In genomic region chr12:125140239-125140917, GRCh38 we compare ENCODE assay signal across 15 cellular contexts. TPM values are rescaled to one million over a fixed set of nuclear protein-coding genes. Genes with fewer than 3 reads are reported as not detected.
DNase-seq lines count a peak whose midpoint lies in the region; TF ChIP-seq lines count a peak whose summit lies in the region.
"Had no signal": no experiment of that assay in that cellular context is flagged by ENCODE, and none has a peak within 500 bp of the region (broad histone marks: within the 10 kb centered on the region; RNA-seq: fewer than 3 reads in every experiment).

No MANE protein-coding gene starts in this region.

- POLR2A ChIA-PET in RWPE1 (lab: Yijun Ruan, JAX; ENCODE audit: low non-redundant PET) = interaction anchor here (0.5 kb wide), 1 partner anchor 86 kb away, joined by 3 read pairs; no protein-coding TSS in a partner anchor

- CTCF ChIA-PET in RWPE1 (lab: Yijun Ruan, JAX) = interaction anchor here (0.7 to 1.1 kb wide), 2 partner anchors 199 to 1378 kb away, joined by 3 to 5 read pairs; partner anchors contain the start of gene DNAH10

- H3K27ac ChIP-seq in RWPE1 = peak overlapping the region; percentile 83
- peak overlapping the region; percentile 16 for H3K27ac ChIP-seq in subcutaneous abdominal adipose tissue (ENCODE audit: low read depth, low read length)
- no peak overlapping the region for H3K27ac ChIP-seq in esophagus squamous epithelium
- H3K27ac ChIP-seq: ascending aorta, right atrium auricular region had no signal

- TF ChIP-seq POLR2A in esophagus squamous epithelium (IDR thresholded peaks at IDR 0.05) = no peak

- DNase-seq in NCI-H748 (lab: John Stamatoyannopoulos, UW; ENCODE audit: unreplicated experiment) (peak; percentile 23), NCI-H748 treated with DMSO at 0.1 percent for 48 hours (lab: John Stamatoyannopoulos, UW) (no peak), RWPE1 (ENCODE audit: low spot score) (no peak), fibroblast of mammary gland (ENCODE audit: low read depth) (peak; percentile 59), ecto neural progenitor cell (ENCODE audit: low spot score) (no peak), esophagus squamous epithelium (lab: John Stamatoyannopoulos, UW) (no peak), BE2C (no peak)
- DNase-seq: activated CD8-positive, alpha-beta memory T cell treated with anti-CD3 and anti-CD28 coated beads, Interleukin-2, amount 10 ng/mL, durations not matched to agents 7 days and 5 days; activated effector memory CD4-positive, alpha-beta T cell treated with anti-CD3 and anti-CD28 coated beads, Interleukin-2, amount 50 U/mL, for 16 hours; CD8-positive, alpha-beta memory T cell; head of caudate nucleus had no signal

- no peak overlapping the region for H3K4me3 ChIP-seq in fibroblast of mammary gland (ENCODE audit: control insufficient read depth, low read depth, low read length)
- H3K4me3 ChIP-seq in subcutaneous abdominal adipose tissue (ENCODE audit: low read depth in 1 of 5, low read length in 5 of 5) = no peak overlapping the region
- H3K4me3 ChIP-seq in esophagus squamous epithelium = no peak overlapping the region
- H3K4me3 ChIP-seq in BE2C (ENCODE audit: low read depth, low read length) = no peak overlapping the region
- H3K4me3 ChIP-seq: ascending aorta, right atrium auricular region had no signal

- intact Hi-C loops in esophagus squamous epithelium (cut with DNase I) = no loop called here

- H3K36me3 ChIP-seq in subcutaneous abdominal adipose tissue (ENCODE audit: control insufficient read depth in 5 of 5, insufficient read depth in 5 of 5, low read length in 5 of 5) (peaks cover 0 to 35% (median 11%) of the 10 kb centered on the region in 5 donors), esophagus squamous epithelium (peaks cover 0 to 43% (median 0%) of the 10 kb centered on the region in 3 donors), BE2C (no peaks in the 10 kb centered on the region; the same call in 1 of the 2 replicates)
- H3K36me3 ChIP-seq: right atrium auricular region had no signal

- H3K4me1 ChIP-seq in subcutaneous abdominal adipose tissue (ENCODE audit: control insufficient read depth in 5 of 5, insufficient read depth in 5 of 5, low read length in 5 of 5) (peaks cover 2 to 14% (median 9%) of the 10 kb centered on the region in 5 donors), esophagus squamous epithelium (no peaks in the 10 kb centered on the region), BE2C (no peaks in the 10 kb centered on the region)
- H3K4me1 ChIP-seq: ascending aorta had no signal

- 64 to 68% methylated on average over 10 to 12 of the region's 21 CpGs for WGBS in esophagus squamous epithelium, 2 donors

- TF ChIP-seq CTCF in RWPE1 (conservative IDR thresholded peaks at IDR 0.05; ENCODE audit: low read depth) (no peak), fibroblast of mammary gland (conservative IDR thresholded peaks at IDR 0.05; ENCODE audit: control insufficient read depth, insufficient read depth, low read depth, low read length) (no peak), esophagus squamous epithelium (IDR thresholded peaks at IDR 0.05) (no peak), BE2C (IDR thresholded peaks at IDR 0.05; ENCODE audit: low read depth, low read length) (no peak)

- H3K27me3 ChIP-seq in subcutaneous abdominal adipose tissue (ENCODE audit: control insufficient read depth in 5 of 5, insufficient read depth in 4 of 5, low read length in 5 of 5) = no peaks in the 10 kb centered on the region
- H3K27me3 ChIP-seq in esophagus squamous epithelium = no peaks in the 10 kb centered on the region
- no peaks in the 10 kb centered on the region for H3K27me3 ChIP-seq in BE2C
- H3K27me3 ChIP-seq: ascending aorta, right atrium auricular region had no signal

- no peak overlapping the region for H3K9ac ChIP-seq in subcutaneous abdominal adipose tissue (ENCODE audit: low read length in 5 of 5)

- H3K9me3 ChIP-seq in subcutaneous abdominal adipose tissue (ENCODE audit: control insufficient read depth in 5 of 5, low read length in 5 of 5) (no peaks in the 10 kb centered on the region), esophagus squamous epithelium (no peaks in the 10 kb centered on the region), BE2C (no peaks in the 10 kb centered on the region)
- H3K9me3 ChIP-seq: ascending aorta, right atrium auricular region had no signal

RNA-seq across cellular contexts. Expression of gene TMEM132B, which starts 45.8 kb away (rescaled TPM):
- total RNA-seq in esophagus squamous epithelium = 1 to 10 TPM in 2 of 4 donors, under 1 TPM in 2; 0.38 to 3.0 (median 1.3) TPM
- 0.96 TPM for polyA plus RNA-seq in BE2C (2012; ENCODE audit: insufficient read depth, insufficient read length, low read depth)
- total RNA-seq: activated CD8-positive, alpha-beta memory T cell treated with anti-CD3 and anti-CD28 coated beads, Interleukin-2, amount 10 ng/mL, durations not matched to agents 7 days and 5 days; CD8-positive, alpha-beta memory T cell; T-helper 2 cell treated with Interferon-gamma antibody and Interleukin-4, amounts not matched to agents 100 ng/mL and 5 ng/mL, for 36 hours had no signal
- polyA plus RNA-seq: CD8-positive, alpha-beta memory T cell had no signal

Comparison
In these comparisons a context has a peak if more than half of its experiments do, and no peak if none do; other contexts are left out.
1. DNase-seq: peak in NCI-H748 (single experiment) and fibroblast of mammary gland (single experiment); none in NCI-H748 treated with DMSO at 0.1 percent for 48 hours (single experiment), RWPE1 (single experiment), ecto neural progenitor cell (single experiment), esophagus squamous epithelium (single experiment) and BE2C (single experiment).
2. H3K27ac ChIP-seq: peak in RWPE1 (single experiment) and subcutaneous abdominal adipose tissue (single experiment); none in esophagus squamous epithelium (0 of 4).